Comparison of ENCODE assay signal across 8 cellular contexts in genomic region chr11:6474423-6474792, GRCh38. TPM values are rescaled to one million over a fixed set of nuclear protein-coding genes. Genes with fewer than 3 reads are reported as not detected.
DNase-seq lines count a peak whose midpoint lies in the region; ATAC-seq and TF ChIP-seq lines count a peak whose summit lies in the region.

No MANE protein-coding gene starts in this region.

- DNase-seq in AG10803 (ENCODE audit: low read depth) (no peak), MG63 (no peak), coronary artery (ENCODE audit: low spot score) (no peak), natural killer cell (no peak), GM13976 (ENCODE audit: low spot score) (no peak), NCI-H2196 treated with DMSO at 0.1 percent for 48 hours (lab: John Stamatoyannopoulos, UW; ENCODE audit: unreplicated experiment) (no peak), H4 (ENCODE audit: low spot score) (no peak)

- ATAC-seq in natural killer cell, result peak in 1 of 3 donors; percentile 2
- ATAC-seq in HG03354 (IDR thresholded peaks at IDR 0.05; ENCODE audit: poor library complexity, severe bottlenecking, unreplicated experiment), result no peak

- peak overlapping the region; percentile 79 to 98 for H3K27ac ChIP-seq in coronary artery

- no peak for TF ChIP-seq CTCF in AG10803 (conservative IDR thresholded peaks at IDR 0.05; ENCODE audit: low read length)
- TF ChIP-seq CTCF in coronary artery (IDR thresholded peaks at IDR 0.05), result no peak
- no peak for TF ChIP-seq CTCF in natural killer cell (IDR thresholded peaks at IDR 0.05)
- TF ChIP-seq CTCF in GM13976 (IDR thresholded peaks at IDR 0.05; ENCODE audit: borderline replicate concordance, control extremely low read depth, extremely low read depth, insufficient read depth, missing control alignments), result no peak

- in situ Hi-C loops in GM13976 (cut with MboI; ENCODE audit: low sequenced_read_pairs, unreplicated experiment), result no loop called here

- H3K27me3 ChIP-seq in MG63, result no peaks in the 10 kb centered on the region

- no peaks in the 10 kb centered on the region for H3K9me3 Mint-ChIP-seq in natural killer cell

- peaks cover 25% of the 10 kb centered on the region for H3K36me3 ChIP-seq in MG63

- H3K27ac Mint-ChIP-seq in natural killer cell, result peak overlapping the region; percentile 80 to 89

- peak overlapping the region; percentile 72 for H3K4me3 ChIP-seq in AG10803 (ENCODE audit: low read length)
- peak overlapping the region; percentile 65 for H3K4me3 ChIP-seq in MG63
- peak overlapping the region; percentile 99 for H3K4me3 ChIP-seq in coronary artery

- intact Hi-C loops in natural killer cell (cut with micrococcal nuclease), result no loop called here

- no peaks in the 10 kb centered on the region for H3K27me3 Mint-ChIP-seq in natural killer cell (ENCODE audit: low read depth in 2 of 2)

- H3K9me3 ChIP-seq in MG63, result no peaks in the 10 kb centered on the region

- H3K4me1 Mint-ChIP-seq in natural killer cell, result peaks cover 13 to 25% of the 10 kb centered on the region in 2 donors

- H3K4me3 Mint-ChIP-seq in natural killer cell, result peak overlapping the region; percentile 90

- no peaks in the 10 kb centered on the region for H3K36me3 Mint-ChIP-seq in natural killer cell

RNA-seq across cellular contexts. Expression of gene TRIM3, which starts 0.7 kb away (rescaled TPM):
- total RNA-seq in MG63 (2014; rRNA removed; shearing (Covaris generic); ENCODE audit: low replicate concordance), result 12.8 and 19.8 TPM in 2 replicates
- 10 to 100 TPM; 26.4 to 30.9 (median 26.5) TPM for total RNA-seq in natural killer cell
- 10.6 and 15.1 TPM in 2 replicates for total RNA-seq in H4 (2014; rRNA removed; shearing (Covaris generic))

RNA-seq across cellular contexts. Expression of gene ARFIP2, which starts 6.7 kb away (rescaled TPM):
- 40.8 and 53.9 TPM in 2 replicates for total RNA-seq in MG63 (2014; rRNA removed; shearing (Covaris generic); ENCODE audit: low replicate concordance)
- 10 to 100 TPM; 44.7 to 62.3 (median 51.4) TPM for total RNA-seq in natural killer cell
- total RNA-seq in H4 (2014; rRNA removed; shearing (Covaris generic)), result 83.1 and 92.4 TPM in 2 replicates

RNA-seq across cellular contexts. Expression of gene TIMM10B, which starts 6.9 kb away (rescaled TPM):
- total RNA-seq in MG63 (2014; rRNA removed; shearing (Covaris generic); ENCODE audit: low replicate concordance), result 28.5 and 34.4 TPM in 2 replicates
- 10 to 100 TPM; 69.6 to 92.8 (median 71.4) TPM for total RNA-seq in natural killer cell
- total RNA-seq in H4 (2014; rRNA removed; shearing (Covaris generic)), result 44.4 and 45.7 TPM in 2 replicates

RNA-seq across cellular contexts. Expression of gene DNHD1, which starts 22.7 kb away (rescaled TPM):
- 5.1 and 9.1 TPM in 2 replicates for total RNA-seq in MG63 (2014; rRNA removed; shearing (Covaris generic); ENCODE audit: low replicate concordance)
- 10 to 100 TPM; 29.6 to 38.3 (median 31.4) TPM for total RNA-seq in natural killer cell
- total RNA-seq in H4 (2014; rRNA removed; shearing (Covaris generic)), result 0.90 and 1.2 TPM in 2 replicates

RNA-seq across cellular contexts. Expression of gene HPX, which starts 33.6 kb away (rescaled TPM):
- 0.20 TPM in 1 of 2 replicates, not detected in the other for total RNA-seq in MG63 (2014; rRNA removed; shearing (Covaris generic); ENCODE audit: low replicate concordance)
- total RNA-seq in natural killer cell, result 1 to 10 TPM in 1 of 3 donors, under 1 TPM in 2; 0.35 to 1.5 (median 0.98) TPM
- total RNA-seq in H4 (2014; rRNA removed; shearing (Covaris generic)), result 0.72 TPM in 1 of 2 replicates, not detected in the other
